In the genomic region with DNA sequence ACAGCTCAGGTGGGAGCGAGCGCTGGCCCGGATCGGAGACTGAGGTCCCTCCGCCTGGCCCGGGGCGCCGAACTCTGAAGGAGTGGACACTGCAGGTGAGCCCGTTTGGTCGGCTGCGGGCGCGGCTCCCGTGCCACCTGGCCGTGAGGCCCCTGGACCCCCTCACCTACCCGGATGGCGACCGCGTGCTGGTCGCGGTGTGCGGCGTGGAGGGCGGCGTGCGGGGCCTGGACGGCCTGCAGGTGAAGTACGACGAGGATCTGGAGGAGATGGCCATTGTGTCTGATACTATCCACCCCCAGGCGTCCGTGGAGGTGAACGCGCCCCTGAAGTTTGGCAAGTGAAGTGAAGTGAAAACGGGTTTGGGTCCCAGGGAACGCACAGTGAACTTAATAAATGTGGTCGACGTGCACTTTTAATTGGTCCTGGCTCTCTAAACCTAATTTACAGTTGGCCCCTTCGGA, we compare ENCODE assay signal across 8 cellular contexts. TPM values are rescaled to one million over a fixed set of nuclear protein-coding genes. Genes with fewer than 3 reads are reported as not detected.
A peak's percentile ranks its signal among the peaks of the same experiment; 100 is the strongest.
DNase-seq lines count a peak whose midpoint lies in the region; ATAC-seq and TF ChIP-seq lines count a peak whose summit lies in the region.
"Not testable (repeated sequence)": the region's sequence is repeated elsewhere in the genome, so short reads cannot be mapped to it uniquely, and the experiment has no call there.

No MANE protein-coding gene starts in this region.

- not testable (repeated sequence) for H2AK5ac ChIP-seq in H9 (ENCODE audit: insufficient read length, low read length)

- H3K14ac ChIP-seq in H9 (ENCODE audit: insufficient read depth, low read length) = peak overlapping the region; percentile 91

- H3K4me3 Mint-ChIP-seq in H9 (peak overlapping the region; percentile 87 to 90), nephron (peak overlapping the region; percentile 82 to 90 (median 88))
- peak overlapping the region; percentile 76 for H3K4me3 Mint-ChIP-seq in activated T-helper 17 cell treated with anti-CD3 and anti-CD28 coated beads, Interleukin-2, amount 50 U/mL, for 72 hours
- H3K4me3 Mint-ChIP-seq in stimulated activated naive CD8-positive, alpha-beta T cell treated with anti-CD3 and anti-CD28 coated beads, Interleukin-15, amount 100 ng/mL, for 72 hours = peak overlapping the region; percentile 85 to 86

- H4K8ac ChIP-seq in H9 (replicated peaks; ENCODE audit: insufficient read length, low read depth, low read length) = not testable (repeated sequence)

- H2BK15ac ChIP-seq in H9 (ENCODE audit: low read depth, low read length) = not testable (repeated sequence)

- H3K27me3 Mint-ChIP-seq in H9 (ENCODE audit: low read depth); activated T-helper 17 cell treated with anti-CD3 and anti-CD28 coated beads, Interleukin-2, amount 50 U/mL, for 72 hours; nephron (ENCODE audit: low read depth); stimulated activated naive CD8-positive, alpha-beta T cell treated with anti-CD3 and anti-CD28 coated beads, Interleukin-15, amount 100 ng/mL, for 72 hours: not testable (repeated sequence)

- H3K23me2 ChIP-seq in H9 (ENCODE audit: insufficient read length, low read depth, low read length, poor library complexity, severe bottlenecking) = not testable (repeated sequence)

- not testable (repeated sequence) for H3K27me3 ChIP-seq in BLaER1 treated with 17β-estradiol and CSF1 and Interleukin-3, amounts not matched to agents 10 nM and 100 nM; H9 (ENCODE audit: insufficient read depth, low read length); OCI-LY3 (ENCODE audit: low read depth, low read length); ectodermal cell (ENCODE audit: control insufficient read depth, insufficient read depth, low read length, poor library complexity, severe bottlenecking)

- H3T11ph ChIP-seq in H9 (ENCODE audit: low read length) = not testable (repeated sequence)

- H3K9me3 Mint-ChIP-seq in H9; activated T-helper 17 cell treated with anti-CD3 and anti-CD28 coated beads, Interleukin-2, amount 50 U/mL, for 72 hours; nephron; stimulated activated naive CD8-positive, alpha-beta T cell treated with anti-CD3 and anti-CD28 coated beads, Interleukin-15, amount 100 ng/mL, for 72 hours: not testable (repeated sequence)

- peak overlapping the region; percentile 68 to 80 (median 77) for H3K9ac ChIP-seq in BLaER1 treated with 17β-estradiol and CSF1 and Interleukin-3, amounts not matched to agents 10 nM and 100 nM
- peak overlapping the region; percentile 65 for H3K9ac ChIP-seq in H9 (ENCODE audit: extremely low read depth, insufficient read length, low read length)
- peak overlapping the region; percentile 74 for H3K9ac ChIP-seq in OCI-LY3 (ENCODE audit: low read length)

- TF ChIP-seq CTCF in H9 (conservative IDR thresholded peaks at IDR 0.05); OCI-LY3 (IDR thresholded peaks at IDR 0.05; ENCODE audit: low read depth, low read length); nephron (IDR thresholded peaks at IDR 0.05; ENCODE audit: unreplicated experiment in 3 of 3): not testable (repeated sequence)

- H4K20me1 ChIP-seq in BLaER1 treated with 17β-estradiol and CSF1 and Interleukin-3, amounts not matched to agents 10 nM and 100 nM; H9 (ENCODE audit: control insufficient read depth, insufficient read depth, insufficient read length); OCI-LY3 (ENCODE audit: insufficient read depth, low read length): not testable (repeated sequence)

- H2BK120ac ChIP-seq in H9 (ENCODE audit: low read depth, low read length, poor library complexity, severe bottlenecking) = not testable (repeated sequence)

- not testable (repeated sequence) for H3K9me3 ChIP-seq in BLaER1 treated with 17β-estradiol and CSF1 and Interleukin-3, amounts not matched to agents 10 nM and 100 nM (replicated peaks in 1 of 11); H9 (ENCODE audit: control insufficient read depth, low read depth, low read length); OCI-LY3 (ENCODE audit: insufficient read depth, low read length); ectodermal cell (ENCODE audit: control insufficient read depth, low read length)

- H3K36me3 Mint-ChIP-seq in H9 (ENCODE audit: insufficient read depth in 1 of 3, low read depth in 3 of 3); activated T-helper 17 cell treated with anti-CD3 and anti-CD28 coated beads, Interleukin-2, amount 50 U/mL, for 72 hours (ENCODE audit: low read depth); nephron (ENCODE audit: low read depth): not testable (repeated sequence)

- not testable (repeated sequence) for H2AFZ ChIP-seq in H9 (ENCODE audit: low read length)
- H2AFZ ChIP-seq in OCI-LY3 (ENCODE audit: low read depth, low read length) = peak overlapping the region; percentile 55; the same call in 1 of the 2 replicates

- not testable (repeated sequence) for H4K5ac ChIP-seq in H9 (ENCODE audit: insufficient read length, low read depth, low read length)

- peak overlapping the region; percentile 63 to 79 (median 73) for H3K4me3 ChIP-seq in BLaER1 treated with 17β-estradiol and CSF1 and Interleukin-3, amounts not matched to agents 10 nM and 100 nM
- peak overlapping the region; percentile 83 for H3K4me3 ChIP-seq in OCI-LY3 (ENCODE audit: low read length)
- peak overlapping the region; percentile 63 for H3K4me3 ChIP-seq in ectodermal cell (ENCODE audit: insufficient read depth, low read depth, low read length)
- peak overlapping the region; percentile 50 for H3K4me3 ChIP-seq in iPS-11a (ENCODE audit: low read depth, low read length)

- not testable (repeated sequence) for H3K23ac ChIP-seq in H9 (ENCODE audit: insufficient read length, low read depth, low read length)

- H2BK20ac ChIP-seq in H9 (ENCODE audit: low read depth, low read length, poor library complexity, severe bottlenecking) = not testable (repeated sequence)

- H3K4ac ChIP-seq in H9 (ENCODE audit: low read depth, low read length) = not testable (repeated sequence)

- not testable (repeated sequence) for H3K18ac ChIP-seq in H9 (ENCODE audit: insufficient read length, low read depth, low read length)

- not testable (repeated sequence) for H2BK5ac ChIP-seq in H9 (ENCODE audit: insufficient read length, low read length)

- H3K36me3 ChIP-seq in BLaER1 treated with 17β-estradiol and CSF1 and Interleukin-3, amounts not matched to agents 10 nM and 100 nM; OCI-LY3 (replicated peaks; ENCODE audit: low read depth, low read length); ectodermal cell (ENCODE audit: control insufficient read depth, insufficient read depth, low read length): not testable (repeated sequence)

- H3K4me1 ChIP-seq in BLaER1 treated with 17β-estradiol and CSF1 and Interleukin-3, amounts not matched to agents 10 nM and 100 nM = peaks cover 8 to 16% (median 11%) of the 10 kb centered on the region in 10 experiments; a peak in 16 of 20 replicates
- not testable (repeated sequence) for H3K4me1 ChIP-seq in H9 (ENCODE audit: insufficient read depth, low read length); OCI-LY3 (ENCODE audit: low read length); ectodermal cell (ENCODE audit: control insufficient read depth, insufficient read depth, low read length)

- peak overlapping the region; percentile 66 to 89 (median 81) for H3K4me2 ChIP-seq in BLaER1 treated with 17β-estradiol and CSF1 and Interleukin-3, amounts not matched to agents 10 nM and 100 nM
- H3K4me2 ChIP-seq in H9 (ENCODE audit: insufficient read depth, insufficient read length, low read length) (peak overlapping the region; percentile 57), OCI-LY3 (ENCODE audit: low read length) (peak overlapping the region; percentile 70)

- WGBS in H9 (ENCODE audit: extremely low coverage, insufficient read length, low lambda C conversion rate) = no CpG with 5 or more reads among the region's 38 CpGs
- 5% methylated on average over 11 to 15 of the region's 38 CpGs for WGBS in ectodermal cell, 2 experiments

- not testable (repeated sequence) for ATAC-seq in activated T-helper 17 cell treated with anti-CD3 and anti-CD28 coated beads, Interleukin-2, amount 50 U/mL, for 72 hours (replicated peaks); stimulated activated naive CD8-positive, alpha-beta T cell treated with anti-CD3 and anti-CD28 coated beads, Interleukin-15, amount 100 ng/mL, for 72 hours

- peak overlapping the region in 1 of 3 experiments; percentile 92; a peak in 1 of 7 replicates for H3K27ac Mint-ChIP-seq in H9
- not testable (repeated sequence) for H3K27ac Mint-ChIP-seq in activated T-helper 17 cell treated with anti-CD3 and anti-CD28 coated beads, Interleukin-2, amount 50 U/mL, for 72 hours
- peak overlapping the region in 1 of 3 experiments; percentile 27 for H3K27ac Mint-ChIP-seq in nephron
- peak overlapping the region in 1 of 2 donors; percentile 69 for H3K27ac Mint-ChIP-seq in stimulated activated naive CD8-positive, alpha-beta T cell treated with anti-CD3 and anti-CD28 coated beads, Interleukin-15, amount 100 ng/mL, for 72 hours

- not testable (repeated sequence) for H3K79me1 ChIP-seq in H9 (ENCODE audit: insufficient read depth, low read depth, low read length, poor library complexity, severe bottlenecking)

- peak overlapping the region; percentile 12 to 59 (median 49); a peak in 16 of 22 replicates for H3K27ac ChIP-seq in BLaER1 treated with 17β-estradiol and CSF1 and Interleukin-3, amounts not matched to agents 10 nM and 100 nM
- H3K27ac ChIP-seq in H9 (ENCODE audit: insufficient read length, low read depth, low read length); OCI-LY3 (ENCODE audit: low read length): not testable (repeated sequence)
- peak overlapping the region; percentile 55 for H3K27ac ChIP-seq in ectodermal cell (ENCODE audit: insufficient read depth, low read depth, low read length, poor library complexity, severe bottlenecking)

- not testable (repeated sequence) for H4K91ac ChIP-seq in H9 (ENCODE audit: insufficient read length, low read depth, low read length)

- not testable (repeated sequence) for H3K56ac ChIP-seq in H9 (ENCODE audit: insufficient read length, low read depth, low read length)

- not testable (repeated sequence) for DNase-seq in H9; stimulated activated naive CD8-positive, alpha-beta T cell treated with anti-CD3 and anti-CD28 coated beads, Interleukin-15, amount 100 ng/mL, for 72 hours

- H2BK12ac ChIP-seq in H9 (ENCODE audit: insufficient read length, low read depth, low read length) = not testable (repeated sequence)

- H3K79me2 ChIP-seq in H9 (ENCODE audit: insufficient read depth, low read length); OCI-LY3 (ENCODE audit: low read length): not testable (repeated sequence)

- peaks cover 8 to 18% of the 10 kb centered on the region in 2 experiments for H3K4me1 Mint-ChIP-seq in H9
- H3K4me1 Mint-ChIP-seq in activated T-helper 17 cell treated with anti-CD3 and anti-CD28 coated beads, Interleukin-2, amount 50 U/mL, for 72 hours; nephron: not testable (repeated sequence)
- H3K4me1 Mint-ChIP-seq in stimulated activated naive CD8-positive, alpha-beta T cell treated with anti-CD3 and anti-CD28 coated beads, Interleukin-15, amount 100 ng/mL, for 72 hours = peaks cover 22% of the 10 kb centered on the region

RNA-seq across cellular contexts. Expression of a gene that starts 0.6 kb away (rescaled TPM):
- total RNA-seq in H9 (2021) = 5.6 and 7.0 TPM in 2 replicates
- 10 to 100 TPM in 1 of 2 donors, 1 to 10 TPM in 1; 8.7 to 11.3 TPM for total RNA-seq in activated T-helper 17 cell treated with anti-CD3 and anti-CD28 coated beads, Interleukin-2, amount 50 U/mL, for 72 hours
- polyA plus RNA-seq in ectodermal cell (2013, experiment 1 of 4) = 7.2 TPM
- polyA plus RNA-seq in ectodermal cell (2013, experiment 2 of 4) = 10.9 TPM
- 5.0 TPM for polyA plus RNA-seq in ectodermal cell (2013, experiment 3 of 4)
- polyA plus RNA-seq in ectodermal cell (2013, experiment 4 of 4) = 5.3 TPM
